In the genomic region with DNA sequence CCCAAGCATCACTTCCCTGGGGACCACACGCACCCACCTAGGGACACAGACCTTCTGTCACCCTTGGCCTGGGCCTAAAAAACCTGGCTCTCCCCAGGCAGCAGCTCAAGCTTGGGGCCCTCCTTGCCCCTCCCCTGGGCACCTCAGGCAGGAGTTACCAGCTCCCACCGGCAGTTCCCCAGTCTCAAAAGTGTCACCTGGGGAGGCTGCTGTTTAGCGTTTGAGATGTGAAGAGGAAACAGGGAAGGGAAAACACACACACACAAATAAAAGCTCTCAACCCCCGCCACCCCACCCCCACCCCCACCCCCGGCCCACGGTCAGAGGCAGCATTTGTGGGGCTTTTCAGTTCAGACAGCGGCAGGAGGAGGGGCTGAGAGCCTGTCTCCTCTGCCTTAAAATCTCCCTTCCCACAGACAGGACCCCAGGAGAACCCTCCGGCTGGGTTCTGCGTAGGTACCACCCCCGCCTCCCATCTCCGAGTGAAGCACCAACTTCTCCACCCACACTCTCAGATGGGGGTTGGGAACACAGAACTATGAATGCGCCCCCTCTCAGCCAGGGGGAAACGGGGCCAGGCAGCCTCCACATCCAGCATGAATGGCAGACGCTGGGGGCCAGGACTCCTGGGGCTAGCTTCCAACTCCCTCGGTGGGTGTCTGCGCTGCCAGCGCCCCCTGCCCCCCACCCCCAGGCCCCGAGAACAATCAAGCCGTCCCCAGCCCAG, we compare ENCODE assay signal across 10 cellular contexts. TPM values are rescaled to one million over a fixed set of nuclear protein-coding genes. Genes with fewer than 3 reads are reported as not detected.
A peak's percentile ranks its signal among the peaks of the same experiment; 100 is the strongest.
DNase-seq lines count a peak whose midpoint lies in the region; ATAC-seq and TF ChIP-seq lines count a peak whose summit lies in the region.
"Had no signal": no experiment of that assay in that cellular context is flagged by ENCODE, and none has a peak within 500 bp of the region (broad histone marks: within the 10 kb centered on the region; RNA-seq: fewer than 3 reads in every experiment).

No MANE protein-coding gene starts in this region.

- peaks cover 17% of the 10 kb centered on the region for H3K4me1 Mint-ChIP-seq in Calu3 (ENCODE audit: low read depth, unreplicated experiment)
- peaks cover 24 to 35% (median 31%) of the 10 kb centered on the region in 3 donors for H3K4me1 Mint-ChIP-seq in IgD-negative memory B cell

- no peak overlapping the region for H3K9ac ChIP-seq in neuronal stem cell (ENCODE audit: low read depth, low read length, poor library complexity)

- ATAC-seq in HG03439 (IDR thresholded peaks at IDR 0.05; ENCODE audit: unreplicated experiment): no peak

- no peak overlapping the region for H2BK15ac ChIP-seq in neuronal stem cell (ENCODE audit: low read length)

- DNase-seq in Calu3 (no peak), neuronal stem cell (ENCODE audit: low spot score) (no peak), foreskin melanocyte (no peak), cerebellar nuclear complex (lab: John Stamatoyannopoulos, UW) (no peak), NCI-H2196 treated with DMSO at 0.1 percent for 48 hours (lab: John Stamatoyannopoulos, UW; ENCODE audit: unreplicated experiment) (no peak)
- DNase-seq: activated CD8-positive, alpha-beta memory T cell treated with anti-CD3 and anti-CD28 coated beads for 24 hours; NCI-H146 had no signal

- H3K4ac ChIP-seq in neuronal stem cell (ENCODE audit: low read length): no peak overlapping the region

- H2BK12ac ChIP-seq in neuronal stem cell (ENCODE audit: low read length): no peak overlapping the region

- no peak overlapping the region for H2BK120ac ChIP-seq in neuronal stem cell (ENCODE audit: low read depth, low read length)

- H3K23ac ChIP-seq in neuronal stem cell (ENCODE audit: low read depth, low read length, poor library complexity): no peak overlapping the region

- no CpG with 5 or more reads among the region's 19 CpGs for WGBS in neuronal stem cell (ENCODE audit: extremely low coverage in 2 of 2, insufficient read length in 2 of 2, insufficient replicate concordance in 1 of 2), 2 donors

- H3K9me3 ChIP-seq in neuronal stem cell (replicated peaks in 1 of 2; ENCODE audit: control insufficient read depth in 2 of 2, insufficient read depth in 1 of 2, low read depth in 1 of 2, low read length in 2 of 2): no peaks in the 10 kb centered on the region

- no peak overlapping the region for H2AFZ ChIP-seq in neuronal stem cell (ENCODE audit: low read length)

- BruUV-seq in Calu3 (replicated peaks; lab: Mats Ljungman, UMichigan): no TSS peak

- H3K18ac ChIP-seq in neuronal stem cell (ENCODE audit: low read length): peak overlapping the region; percentile 86

- no peak overlapping the region for H4K8ac ChIP-seq in neuronal stem cell (ENCODE audit: low read depth, low read length)

- peak overlapping the region; percentile 51 for H3K4me2 ChIP-seq in neuronal stem cell (ENCODE audit: insufficient read depth, low read length, poor library complexity, severe bottlenecking)

- peak overlapping the region; percentile 87 for H3K4me3 Mint-ChIP-seq in Calu3 (ENCODE audit: low read depth, unreplicated experiment)
- H3K4me3 Mint-ChIP-seq in IgD-negative memory B cell: peak overlapping the region in 3 of 4 donors; percentile 60 to 92 (median 63)

- peaks cover 56% of the 10 kb centered on the region for H3K36me3 Mint-ChIP-seq in Calu3 (ENCODE audit: insufficient read depth, unreplicated experiment)
- peaks cover 3% of the 10 kb centered on the region for H3K36me3 Mint-ChIP-seq in IgD-negative memory B cell

- CTCF ChIA-PET in Calu3 (lab: Charles Lee): interaction anchor here (0.6 kb wide), 1 partner anchor 46 kb away, joined by 7 read pairs; no protein-coding TSS in a partner anchor

- peaks cover 0 to 4% (median 0%) of the 10 kb centered on the region in 3 experiments for H3K27me3 ChIP-seq in neuronal stem cell (ENCODE audit: control insufficient read depth in 3 of 3, insufficient read depth in 3 of 3, low read depth in 1 of 3, low read length in 3 of 3)

- intact Hi-C loops in Calu3 (cut with micrococcal nuclease; ENCODE audit: unreplicated experiment): no loop called here

- H3K27me3 Mint-ChIP-seq in Calu3 (ENCODE audit: unreplicated experiment): no peaks in the 10 kb centered on the region
- H3K27me3 Mint-ChIP-seq in IgD-negative memory B cell: no peaks in the 10 kb centered on the region

- H3K9me3 Mint-ChIP-seq in Calu3 (ENCODE audit: low read depth, unreplicated experiment) (no peaks in the 10 kb centered on the region), IgD-negative memory B cell (no peaks in the 10 kb centered on the region)

- no peak for TF ChIP-seq CTCF in Calu3 (IDR thresholded peaks at IDR 0.05; ENCODE audit: unreplicated experiment)

- H3K4me3 ChIP-seq in neuronal stem cell (ENCODE audit: low read length in 2 of 2): peak overlapping the region in 1 of 2 donors; percentile 5

- H4K91ac ChIP-seq in neuronal stem cell (ENCODE audit: low read depth, low read length, poor library complexity): no peak overlapping the region

- no peak overlapping the region for H2BK5ac ChIP-seq in neuronal stem cell (ENCODE audit: low read length)

- H3K14ac ChIP-seq in neuronal stem cell (ENCODE audit: low read length): no peak overlapping the region

- H3K36me3 ChIP-seq in neuronal stem cell (replicated peaks in 1 of 2; ENCODE audit: control insufficient read depth in 2 of 2, insufficient read depth in 2 of 2, low read length in 2 of 2): no peaks in the 10 kb centered on the region

- peak overlapping the region; percentile 8 for H3K27ac ChIP-seq in cingulate gyrus (ENCODE audit: low read depth, low read length)
- H3K27ac ChIP-seq in neuronal stem cell (replicated peaks; ENCODE audit: low read length): no peak overlapping the region

- H3K27ac Mint-ChIP-seq in Calu3 (ENCODE audit: unreplicated experiment) (no peak overlapping the region), IgD-negative memory B cell (peak overlapping the region in 2 of 3 donors; percentile 23 to 65)

- H2AK5ac ChIP-seq in neuronal stem cell (ENCODE audit: low read depth, low read length): no peak overlapping the region

- peaks cover 29 to 33% of the 10 kb centered on the region in 2 donors for H3K4me1 ChIP-seq in neuronal stem cell (ENCODE audit: control insufficient read depth in 2 of 2, insufficient read depth in 1 of 2, low read depth in 1 of 2, low read length in 2 of 2)

- H3K79me1 ChIP-seq in neuronal stem cell (ENCODE audit: low read depth, low read length): peaks cover 12% of the 10 kb centered on the region

RNA-seq across cellular contexts. Expression of a gene that starts 3.0 kb away (rescaled TPM):
- total RNA-seq in Calu3 (2022): 325 and 348 TPM in 2 replicates
- 9.9 TPM for polyA plus RNA-seq in IgD-negative memory B cell
- 80.7 TPM for polyA plus RNA-seq in neuronal stem cell (2013, experiment 1 of 2)
- polyA plus RNA-seq in neuronal stem cell (2013, experiment 2 of 2): 80.2 TPM
